In genomic region chr17:55897301-55897700, GRCh38 we compare ENCODE assay signal across 15 cellular contexts.
"Had no signal": no experiment of that assay in that cellular context is flagged by ENCODE, and none has a peak within 500 bp of the region (broad histone marks: within the 10 kb centered on the region; RNA-seq: fewer than 3 reads in every experiment).

No MANE protein-coding gene starts in this region.

- ATAC-seq: activated T-cell treated with anti-CD3 and anti-CD28 coated beads, Interleukin-2, amount 50 U/mL, for 72 hours; stimulated activated naive B cell treated with anti-CD40 and anti-IgM and Interleukin-4, amounts not matched to agents 10 μg/mL and 1 μg/mL and 100 μg/mL, for 72 hours had no signal

- H3K4me1 Mint-ChIP-seq: endodermal cell; stimulated activated naive B cell treated with anti-CD40 and anti-IgM and Interleukin-4, amounts not matched to agents 10 μg/mL and 1 μg/mL and 100 μg/mL, for 72 hours had no signal

- DNase-seq: activated CD4-positive, alpha-beta T cell treated with anti-CD3 and anti-CD28 coated beads, Interleukin-2, amount 10 ng/mL, durations not matched to agents 7 days and 5 days; activated CD4-positive, CD25-positive, alpha-beta regulatory T cell; activated CD8-positive, alpha-beta memory T cell treated with anti-CD3 and anti-CD28 coated beads, Interleukin-2, amount 50 U/mL, for 48 hours; activated gamma-delta T cell treated with Interleukin-2 at 50 U/mL for 16 hours; activated T-cell treated with anti-CD3 and anti-CD28 coated beads, Interleukin-2, amount 50 U/mL, for 72 hours; dorsolateral prefrontal cortex; endodermal cell; heart right ventricle; stimulated activated CD4-positive, alpha-beta T cell treated with anti-CD3 and anti-CD28 coated beads, Interleukin-4, amount 100 ng/mL, for 1 hour; stimulated activated naive B cell treated with anti-CD40 and anti-IgM and Interleukin-4, amounts not matched to agents 10 μg/mL and 1 μg/mL and 100 μg/mL, for 72 hours had no signal

- H3K27me3 ChIP-seq: tibial artery, uterus had no signal

- H3K27ac Mint-ChIP-seq: activated CD4-positive, alpha-beta T cell treated with anti-CD3 and anti-CD28 coated beads, Interleukin-2, amount 10 ng/mL, durations not matched to agents 7 days and 5 days; activated naive CD8-positive, alpha-beta T cell; activated T-cell treated with anti-CD3 and anti-CD28 coated beads, Interleukin-2, amount 50 U/mL, for 72 hours; endodermal cell; stimulated activated naive B cell treated with anti-CD40 and anti-IgM and Interleukin-4, amounts not matched to agents 10 μg/mL and 1 μg/mL and 100 μg/mL, for 72 hours had no signal

- H3K27ac ChIP-seq: dorsolateral prefrontal cortex, heart right ventricle, tibial artery, uterus had no signal

- H3K9me3 ChIP-seq: tibial artery, uterus had no signal

- FAIRE-seq: bronchial epithelial cell, frontal cortex had no signal

- H3K4me1 ChIP-seq: heart right ventricle, tibial artery, uterus had no signal

- H3K36me3 ChIP-seq: heart right ventricle, tibial artery, uterus had no signal

- H3K36me3 Mint-ChIP-seq: activated naive CD8-positive, alpha-beta T cell; stimulated activated naive B cell treated with anti-CD40 and anti-IgM and Interleukin-4, amounts not matched to agents 10 μg/mL and 1 μg/mL and 100 μg/mL, for 72 hours had no signal

- H3K4me3 ChIP-seq: dorsolateral prefrontal cortex, heart right ventricle, tibial artery, uterus had no signal

- H3K4me3 Mint-ChIP-seq: activated CD4-positive, alpha-beta T cell treated with anti-CD3 and anti-CD28 coated beads, Interleukin-2, amount 10 ng/mL, durations not matched to agents 7 days and 5 days; activated naive CD8-positive, alpha-beta T cell; activated T-cell treated with anti-CD3 and anti-CD28 coated beads, Interleukin-2, amount 50 U/mL, for 72 hours; endodermal cell; stimulated activated naive B cell treated with anti-CD40 and anti-IgM and Interleukin-4, amounts not matched to agents 10 μg/mL and 1 μg/mL and 100 μg/mL, for 72 hours had no signal

- H3K27me3 Mint-ChIP-seq: activated CD4-positive, alpha-beta T cell treated with anti-CD3 and anti-CD28 coated beads, Interleukin-2, amount 10 ng/mL, durations not matched to agents 7 days and 5 days had no signal

- H3K9me3 Mint-ChIP-seq: activated CD4-positive, alpha-beta T cell treated with anti-CD3 and anti-CD28 coated beads, Interleukin-2, amount 10 ng/mL, durations not matched to agents 7 days and 5 days; activated T-cell treated with anti-CD3 and anti-CD28 coated beads, Interleukin-2, amount 50 U/mL, for 72 hours; endodermal cell had no signal
